ENCODE assay signal across 1 cellular context in genomic region chr22:31097539-31097938, GRCh38.
TF ChIP-seq lines count a peak whose summit lies in the region.

No MANE protein-coding gene starts in this region.

TF ChIP-seq in HEK293, 187 proteins besides CTCF, POLR2A, EP300 and RAD21 (continued from another document):
- TF ChIP-seq ZBTB21 (tag by site-specific recombination; IDR thresholded peaks at IDR 0.05) (peak; percentile 40; the same call in 1 of the 2 replicates), ZNF426 (tag by site-specific recombination; IDR thresholded peaks at IDR 0.05) (peak; percentile 74), ZNF394 (tag by site-specific recombination; IDR thresholded peaks at IDR 0.05; ENCODE audit: borderline replicate concordance) (peak; percentile 93), ZNF664 (tag by site-specific recombination; IDR thresholded peaks at IDR 0.05) (peak; percentile 46; the same call in 1 of the 2 replicates), ZNF629 (tag by site-specific recombination; IDR thresholded peaks at IDR 0.05) (0 out of 2 replicates have a peak, but pooled peaks have one; percentile 25), ZXDB (tag by site-specific recombination; IDR thresholded peaks at IDR 0.05) (0 out of 2 replicates have a peak, but pooled peaks have one; percentile 38), REST (tag by site-specific recombination; IDR thresholded peaks at IDR 0.05) (peak; percentile 54), ZBTB8A (tag by site-specific recombination; IDR thresholded peaks at IDR 0.05) (peak; percentile 62), ZNF558 (tag by site-specific recombination; IDR thresholded peaks at IDR 0.05) (peak; percentile 73; the same call in 1 of the 2 replicates), ZNF140 (tag by site-specific recombination; IDR thresholded peaks at IDR 0.05) (peak; percentile 54; the same call in 1 of the 2 replicates), ZNF433 (tag by site-specific recombination; IDR thresholded peaks at IDR 0.05; ENCODE audit: low read depth) (0 out of 2 replicates have a peak, but pooled peaks have one; percentile 28), ZNF623 (tag by site-specific recombination; IDR thresholded peaks at IDR 0.05) (peak; percentile 75), ZNF223 (tag by site-specific recombination; IDR thresholded peaks at IDR 0.05) (0 out of 2 replicates have a peak, but pooled peaks have one; percentile 17), ZNF555 (tag by site-specific recombination; conservative IDR thresholded peaks at IDR 0.05) (peak; percentile 58)
